ENCODE assay signal across 3 cellular contexts in genomic region chr10:66519616-66520015, GRCh38.
TF ChIP-seq lines count a peak whose summit lies in the region.

No MANE protein-coding gene starts in this region.

TF ChIP-seq in GM23338, 12 proteins besides CTCF, POLR2A, EP300 and RAD21 (continued from another document and continues in another):
- TF ChIP-seq NANOG (IDR thresholded peaks at IDR 0.05; ENCODE audit: borderline replicate concordance) (no peak), JUNB (IDR thresholded peaks at IDR 0.05; ENCODE audit: unreplicated experiment) (no peak), ETS1 (IDR thresholded peaks at IDR 0.05) (no peak), POLR2AphosphoS5 (IDR thresholded peaks at IDR 0.05; ENCODE audit: low read depth) (no peak), CREB1 (CRISPR knock-in tag; IDR thresholded peaks at IDR 0.05; ENCODE audit: low read depth) (no peak), REST (IDR thresholded peaks at IDR 0.05; ENCODE audit: unreplicated experiment) (no peak), ZNF114 (CRISPR knock-in tag; IDR thresholded peaks at IDR 0.05) (no peak)

TF ChIP-seq in WTC11, 78 proteins besides CTCF, POLR2A, EP300 and RAD21 (continued from another document):
- TF ChIP-seq JAZF1 (CRISPR knock-in tag; IDR thresholded peaks at IDR 0.05) (no peak), RELA (CRISPR knock-in tag; IDR thresholded peaks at IDR 0.05; ENCODE audit: borderline replicate concordance) (no peak), EMX1 (CRISPR knock-in tag; IDR thresholded peaks at IDR 0.05) (no peak), NFE2L1 (CRISPR knock-in tag; IDR thresholded peaks at IDR 0.05) (no peak), USF1 (CRISPR knock-in tag; IDR thresholded peaks at IDR 0.05) (no peak), NR1H2 (CRISPR knock-in tag; IDR thresholded peaks at IDR 0.05) (no peak), ZNF423 (CRISPR knock-in tag; IDR thresholded peaks at IDR 0.05) (no peak), ZNF232 (CRISPR knock-in tag; IDR thresholded peaks at IDR 0.05) (no peak), AR (CRISPR knock-in tag; IDR thresholded peaks at IDR 0.05) (no peak), E2F4 (CRISPR knock-in tag; IDR thresholded peaks at IDR 0.05; ENCODE audit: borderline replicate concordance, low read depth) (no peak), PRDM15 (CRISPR knock-in tag; IDR thresholded peaks at IDR 0.05) (no peak), ZNF512 (CRISPR knock-in tag; IDR thresholded peaks at IDR 0.05; ENCODE audit: borderline replicate concordance) (no peak), USF2 (CRISPR knock-in tag; IDR thresholded peaks at IDR 0.05) (no peak)

TF ChIP-seq in HepG2, 621 proteins besides CTCF, POLR2A, EP300 and RAD21 (continued from another document):
- TF ChIP-seq TAF15 (IDR thresholded peaks at IDR 0.05; ENCODE audit: low read depth, low read length, poor library complexity, severe bottlenecking) (no peak), MTF1 (CRISPR knock-in tag; IDR thresholded peaks at IDR 0.05) (no peak), IRF9 (CRISPR knock-in tag; IDR thresholded peaks at IDR 0.05; ENCODE audit: borderline replicate concordance) (no peak), HNRNPK (IDR thresholded peaks at IDR 0.05; ENCODE audit: low read depth, low read length, poor library complexity, severe bottlenecking) (no peak), MLXIP (CRISPR knock-in tag; IDR thresholded peaks at IDR 0.05; ENCODE audit: borderline replicate concordance) (no peak), ZFP1 (CRISPR knock-in tag; IDR thresholded peaks at IDR 0.05) (no peak), FOXP1 (IDR thresholded peaks at IDR 0.05) (no peak), FOXP1 (CRISPR knock-in tag; IDR thresholded peaks at IDR 0.05) (no peak)
